Comparison of ENCODE assay signal across 2 cellular contexts in the genomic region with DNA sequence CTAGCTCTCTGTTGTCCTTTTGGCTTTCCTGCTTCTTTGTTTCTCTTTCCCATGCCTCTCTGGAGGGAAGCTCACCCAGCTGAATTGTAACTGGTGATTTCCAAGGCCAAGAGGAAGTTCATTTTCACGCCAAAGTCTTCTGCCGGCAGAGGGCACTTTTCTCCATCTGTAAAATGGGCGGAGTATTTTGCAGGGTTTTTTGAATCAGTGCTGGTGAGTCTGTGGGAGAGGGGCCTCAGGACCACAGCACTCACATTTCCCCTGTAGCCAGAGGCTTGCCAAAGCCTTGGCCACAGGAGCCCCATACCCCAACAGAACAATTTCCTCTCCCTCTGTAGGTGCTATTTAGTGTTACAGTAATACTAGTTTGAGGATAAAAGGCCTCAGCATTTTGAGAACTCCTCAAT.
TF ChIP-seq lines count a peak whose summit lies in the region.

No MANE protein-coding gene starts in this region.

TF ChIP-seq in IMR-90, 13 proteins besides CTCF, POLR2A, EP300 and RAD21:
- TF ChIP-seq RFX5 (IDR thresholded peaks at IDR 0.05; ENCODE audit: low read depth, low read length) (no peak), MXI1 (IDR thresholded peaks at IDR 0.05; ENCODE audit: borderline replicate concordance, low read depth, low read length) (no peak), MAZ (IDR thresholded peaks at IDR 0.05; ENCODE audit: borderline replicate concordance, low read depth, low read length) (no peak), MAFK (IDR thresholded peaks at IDR 0.05; ENCODE audit: low read depth, low read length) (no peak), SMC3 (IDR thresholded peaks at IDR 0.05; ENCODE audit: low read depth, low read length) (no peak), CEBPB (IDR thresholded peaks at IDR 0.05; ENCODE audit: low read depth, low read length) (no peak), NFE2L2 (IDR thresholded peaks at IDR 0.05; ENCODE audit: low read depth, low read length) (no peak), FOS (IDR thresholded peaks at IDR 0.05; ENCODE audit: low read depth, low read length) (no peak), ELK1 (IDR thresholded peaks at IDR 0.05; ENCODE audit: borderline replicate concordance, low read depth, low read length) (no peak), USF2 (IDR thresholded peaks at IDR 0.05; ENCODE audit: low read depth, low read length) (no peak), CHD1 (IDR thresholded peaks at IDR 0.05; ENCODE audit: low read depth, low read length) (no peak), RCOR1 (IDR thresholded peaks at IDR 0.05; ENCODE audit: insufficient replicate concordance, low read length) (no peak), BHLHE40 (IDR thresholded peaks at IDR 0.05; ENCODE audit: low read depth, low read length) (no peak)

TF ChIP-seq in liver, 16 proteins besides CTCF, POLR2A, EP300 and RAD21:
- TF ChIP-seq, protein P1, sequence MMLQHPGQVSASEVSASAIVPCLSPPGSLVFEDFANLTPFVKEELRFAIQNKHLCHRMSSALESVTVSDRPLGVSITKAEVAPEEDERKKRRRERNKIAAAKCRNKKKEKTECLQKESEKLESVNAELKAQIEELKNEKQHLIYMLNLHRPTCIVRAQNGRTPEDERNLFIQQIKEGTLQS (IDR thresholded peaks at IDR 0.05), result no peak
- TF ChIP-seq YY1 (IDR thresholded peaks at IDR 0.05), result no peak
- no peak for TF ChIP-seq HNF4G (IDR thresholded peaks at IDR 0.05)
- TF ChIP-seq REST (IDR thresholded peaks at IDR 0.05), result no peak
- TF ChIP-seq FOXA1 (IDR thresholded peaks at IDR 0.05), result no peak
- no peak for TF ChIP-seq FOXA2 (IDR thresholded peaks at IDR 0.05)
- TF ChIP-seq, protein P2, sequence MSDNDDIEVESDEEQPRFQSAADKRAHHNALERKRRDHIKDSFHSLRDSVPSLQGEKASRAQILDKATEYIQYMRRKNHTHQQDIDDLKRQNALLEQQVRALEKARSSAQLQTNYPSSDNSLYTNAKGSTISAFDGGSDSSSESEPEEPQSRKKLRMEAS (IDR thresholded peaks at IDR 0.05), result no peak
- no peak for TF ChIP-seq GABPA (IDR thresholded peaks at IDR 0.05 in 1 of 2, conservative IDR thresholded peaks at IDR 0.05 in 1 of 2)
- TF ChIP-seq SP1 (IDR thresholded peaks at IDR 0.05), result no peak
